Comparison of ENCODE assay signal across 2 cellular contexts in the genomic region with DNA sequence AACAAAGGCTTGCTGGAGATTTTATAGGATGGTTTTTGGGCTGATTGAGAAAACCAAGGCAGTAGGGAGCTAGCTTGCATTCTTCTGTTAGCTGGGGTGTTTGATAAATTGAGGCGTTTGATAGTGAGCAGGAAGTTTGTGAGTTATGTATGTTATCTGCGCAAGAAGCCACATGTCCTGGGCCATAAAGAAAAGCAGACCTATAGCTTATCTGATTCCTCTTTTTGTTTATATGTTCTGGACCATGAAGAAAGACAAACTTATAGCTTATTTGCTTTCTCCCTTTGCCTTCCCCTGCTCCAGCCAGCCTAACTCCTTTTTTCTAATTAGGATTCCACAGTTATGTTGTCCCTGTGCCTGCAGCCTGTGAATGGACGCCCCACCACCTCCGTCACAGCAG.
TF ChIP-seq lines count a peak whose summit lies in the region.

No MANE protein-coding gene starts in this region.

TF ChIP-seq in SK-N-SH, 30 proteins besides CTCF, POLR2A, EP300 and RAD21:
- TF ChIP-seq EZH2phosphoT487 (IDR thresholded peaks at IDR 0.05; ENCODE audit: borderline replicate concordance, low read depth), result no peak
- TF ChIP-seq ELF1 (IDR thresholded peaks at IDR 0.05), result no peak
- TF ChIP-seq POLR2AphosphoS5 (IDR thresholded peaks at IDR 0.05; ENCODE audit: low read depth, low read length), result no peak
- no peak for TF ChIP-seq SIN3A (IDR thresholded peaks at IDR 0.05; ENCODE audit: borderline replicate concordance, low read depth, low read length)
- TF ChIP-seq REST (IDR thresholded peaks at IDR 0.05; ENCODE audit: low read depth, low read length), result no peak

TF ChIP-seq in SK-N-SH treated with all-trans-retinoic acid at 6 μM for 48 hours, 23 proteins besides CTCF, POLR2A, EP300 and RAD21:
- TF ChIP-seq ZFP3 (CRISPR knock-in tag; IDR thresholded peaks at IDR 0.05) (no peak), SNAI2 (CRISPR knock-in tag; IDR thresholded peaks at IDR 0.05) (no peak), GLIS3 (CRISPR knock-in tag; IDR thresholded peaks at IDR 0.05) (no peak), POU6F1 (CRISPR knock-in tag; IDR thresholded peaks at IDR 0.05; ENCODE audit: borderline replicate concordance, low read depth) (no peak), ZC3H10 (CRISPR knock-in tag; IDR thresholded peaks at IDR 0.05) (no peak), ZNF565 (CRISPR knock-in tag; conservative IDR thresholded peaks at IDR 0.05; ENCODE audit: low read depth) (no peak), CSDC2 (CRISPR knock-in tag; IDR thresholded peaks at IDR 0.05) (no peak), BACH2 (CRISPR knock-in tag; IDR thresholded peaks at IDR 0.05; ENCODE audit: borderline replicate concordance) (no peak), ISL1 (CRISPR knock-in tag; IDR thresholded peaks at IDR 0.05) (no peak), ESRRG (CRISPR knock-in tag; IDR thresholded peaks at IDR 0.05) (no peak), ZNF70 (CRISPR knock-in tag; IDR thresholded peaks at IDR 0.05) (no peak), RARB (CRISPR knock-in tag; IDR thresholded peaks at IDR 0.05) (no peak), ZFP30 (CRISPR knock-in tag; IDR thresholded peaks at IDR 0.05) (no peak), TOX (CRISPR knock-in tag; IDR thresholded peaks at IDR 0.05; ENCODE audit: borderline replicate concordance) (no peak), ARNTL (CRISPR knock-in tag; IDR thresholded peaks at IDR 0.05; ENCODE audit: borderline replicate concordance, low read depth) (no peak), TCF4 (CRISPR knock-in tag; IDR thresholded peaks at IDR 0.05; ENCODE audit: borderline replicate concordance) (no peak), OSR1 (CRISPR knock-in tag; IDR thresholded peaks at IDR 0.05) (no peak)
- TF ChIP-seq, protein P1, sequence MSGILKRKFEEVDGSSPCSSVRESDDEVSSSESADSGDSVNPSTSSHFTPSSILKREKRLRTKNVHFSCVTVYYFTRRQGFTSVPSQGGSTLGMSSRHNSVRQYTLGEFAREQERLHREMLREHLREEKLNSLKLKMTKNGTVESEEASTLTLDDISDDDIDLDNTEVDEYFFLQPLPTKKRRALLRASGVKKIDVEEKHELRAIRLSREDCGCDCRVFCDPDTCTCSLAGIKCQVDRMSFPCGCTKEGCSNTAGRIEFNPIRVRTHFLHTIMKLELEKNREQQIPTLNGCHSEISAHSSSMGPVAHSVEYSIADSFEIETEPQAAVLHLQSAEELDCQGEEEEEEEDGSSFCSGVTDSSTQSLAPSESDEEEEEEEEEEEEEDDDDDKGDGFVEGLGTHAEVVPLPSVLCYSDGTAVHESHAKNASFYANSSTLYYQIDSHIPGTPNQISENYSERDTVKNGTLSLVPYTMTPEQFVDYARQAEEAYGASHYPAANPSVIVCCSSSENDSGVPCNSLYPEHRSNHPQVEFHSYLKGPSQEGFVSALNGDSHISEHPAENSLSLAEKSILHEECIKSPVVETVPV (CRISPR knock-in tag; IDR thresholded peaks at IDR 0.05), result no peak
